Comparison of ENCODE assay signal across 1 cellular context in the genomic region with DNA sequence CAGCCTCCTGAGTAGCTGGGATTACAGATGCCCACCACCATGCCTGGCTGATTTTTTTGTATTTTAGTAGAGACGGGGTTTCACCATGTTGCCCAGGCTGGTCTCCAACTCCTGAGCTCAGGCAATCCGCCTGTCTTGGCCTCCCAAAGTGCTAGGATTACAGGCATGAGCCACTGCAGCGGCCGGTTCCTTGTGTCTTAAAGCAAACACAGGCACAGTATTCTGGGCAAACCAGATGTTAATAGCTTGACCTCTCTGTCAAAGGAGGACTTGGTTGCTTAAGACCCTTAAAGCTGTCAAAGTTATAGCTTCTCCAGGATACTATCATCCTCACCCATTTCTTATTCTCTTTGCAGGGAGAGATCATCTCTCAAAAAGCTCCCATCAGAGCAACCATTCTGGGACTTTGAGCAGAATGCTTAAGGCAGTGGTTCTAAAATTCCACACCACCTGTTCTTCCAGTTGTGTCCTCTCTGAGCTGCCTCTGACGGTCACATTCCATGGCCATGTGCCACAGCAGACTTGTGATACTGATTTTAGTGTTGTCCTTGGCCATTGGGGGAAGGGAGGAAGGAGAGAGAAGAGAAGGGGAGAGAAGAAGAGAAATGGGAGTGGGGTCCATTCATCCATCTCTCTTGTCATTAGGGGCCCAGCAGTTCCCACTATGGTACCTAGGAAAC.
TF ChIP-seq lines count a peak whose summit lies in the region.

No MANE protein-coding gene starts in this region.

TF ChIP-seq in H1, 55 proteins besides CTCF, POLR2A, EP300 and RAD21:
- TF ChIP-seq HDAC2 (IDR thresholded peaks at IDR 0.05; ENCODE audit: borderline replicate concordance in 1 of 2, low read depth in 2 of 2, low read length in 2 of 2) (no peak), NANOG (IDR thresholded peaks at IDR 0.05; ENCODE audit: insufficient read depth, low read depth, low read length, poor library complexity, severe bottlenecking) (no peak), NRF1 (IDR thresholded peaks at IDR 0.05; ENCODE audit: low read depth, low read length) (no peak), TAF7 (optimal IDR thresholded peaks at IDR 0.05; ENCODE audit: borderline replicate concordance, low read depth, low read length) (no peak), SIRT6 (IDR thresholded peaks at IDR 0.05; ENCODE audit: low read length) (no peak), GABPA (IDR thresholded peaks at IDR 0.05; ENCODE audit: borderline replicate concordance, insufficient read depth, low read length) (no peak), FOSL1 (IDR thresholded peaks at IDR 0.05; ENCODE audit: insufficient read depth, low read depth, low read length) (no peak), CREB1 (IDR thresholded peaks at IDR 0.05) (no peak), EGR1 (IDR thresholded peaks at IDR 0.05; ENCODE audit: borderline replicate concordance, low read depth, low read length) (no peak), SIX5 (IDR thresholded peaks at IDR 0.05; ENCODE audit: low read depth, low read length) (no peak), SIN3A (conservative IDR thresholded peaks at IDR 0.05 in 1 of 2, IDR thresholded peaks at IDR 0.05 in 1 of 2; ENCODE audit: low read depth in 1 of 2, low read length in 2 of 2) (no peak), ASH2L (IDR thresholded peaks at IDR 0.05; ENCODE audit: low read length) (no peak), SAP30 (IDR thresholded peaks at IDR 0.05; ENCODE audit: insufficient read depth, insufficient replicate concordance, low read length) (no peak), KDM5A (IDR thresholded peaks at IDR 0.05; ENCODE audit: low read length) (no peak), POLR2AphosphoS5 (IDR thresholded peaks at IDR 0.05; ENCODE audit: low read depth, low read length) (no peak)
- TF ChIP-seq, protein P1, sequence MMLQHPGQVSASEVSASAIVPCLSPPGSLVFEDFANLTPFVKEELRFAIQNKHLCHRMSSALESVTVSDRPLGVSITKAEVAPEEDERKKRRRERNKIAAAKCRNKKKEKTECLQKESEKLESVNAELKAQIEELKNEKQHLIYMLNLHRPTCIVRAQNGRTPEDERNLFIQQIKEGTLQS (IDR thresholded peaks at IDR 0.05; ENCODE audit: insufficient read depth, low read depth, low read length) = no peak
- TF ChIP-seq, protein P2, sequence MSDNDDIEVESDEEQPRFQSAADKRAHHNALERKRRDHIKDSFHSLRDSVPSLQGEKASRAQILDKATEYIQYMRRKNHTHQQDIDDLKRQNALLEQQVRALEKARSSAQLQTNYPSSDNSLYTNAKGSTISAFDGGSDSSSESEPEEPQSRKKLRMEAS (IDR thresholded peaks at IDR 0.05) = no peak
- TF ChIP-seq, protein P3, sequence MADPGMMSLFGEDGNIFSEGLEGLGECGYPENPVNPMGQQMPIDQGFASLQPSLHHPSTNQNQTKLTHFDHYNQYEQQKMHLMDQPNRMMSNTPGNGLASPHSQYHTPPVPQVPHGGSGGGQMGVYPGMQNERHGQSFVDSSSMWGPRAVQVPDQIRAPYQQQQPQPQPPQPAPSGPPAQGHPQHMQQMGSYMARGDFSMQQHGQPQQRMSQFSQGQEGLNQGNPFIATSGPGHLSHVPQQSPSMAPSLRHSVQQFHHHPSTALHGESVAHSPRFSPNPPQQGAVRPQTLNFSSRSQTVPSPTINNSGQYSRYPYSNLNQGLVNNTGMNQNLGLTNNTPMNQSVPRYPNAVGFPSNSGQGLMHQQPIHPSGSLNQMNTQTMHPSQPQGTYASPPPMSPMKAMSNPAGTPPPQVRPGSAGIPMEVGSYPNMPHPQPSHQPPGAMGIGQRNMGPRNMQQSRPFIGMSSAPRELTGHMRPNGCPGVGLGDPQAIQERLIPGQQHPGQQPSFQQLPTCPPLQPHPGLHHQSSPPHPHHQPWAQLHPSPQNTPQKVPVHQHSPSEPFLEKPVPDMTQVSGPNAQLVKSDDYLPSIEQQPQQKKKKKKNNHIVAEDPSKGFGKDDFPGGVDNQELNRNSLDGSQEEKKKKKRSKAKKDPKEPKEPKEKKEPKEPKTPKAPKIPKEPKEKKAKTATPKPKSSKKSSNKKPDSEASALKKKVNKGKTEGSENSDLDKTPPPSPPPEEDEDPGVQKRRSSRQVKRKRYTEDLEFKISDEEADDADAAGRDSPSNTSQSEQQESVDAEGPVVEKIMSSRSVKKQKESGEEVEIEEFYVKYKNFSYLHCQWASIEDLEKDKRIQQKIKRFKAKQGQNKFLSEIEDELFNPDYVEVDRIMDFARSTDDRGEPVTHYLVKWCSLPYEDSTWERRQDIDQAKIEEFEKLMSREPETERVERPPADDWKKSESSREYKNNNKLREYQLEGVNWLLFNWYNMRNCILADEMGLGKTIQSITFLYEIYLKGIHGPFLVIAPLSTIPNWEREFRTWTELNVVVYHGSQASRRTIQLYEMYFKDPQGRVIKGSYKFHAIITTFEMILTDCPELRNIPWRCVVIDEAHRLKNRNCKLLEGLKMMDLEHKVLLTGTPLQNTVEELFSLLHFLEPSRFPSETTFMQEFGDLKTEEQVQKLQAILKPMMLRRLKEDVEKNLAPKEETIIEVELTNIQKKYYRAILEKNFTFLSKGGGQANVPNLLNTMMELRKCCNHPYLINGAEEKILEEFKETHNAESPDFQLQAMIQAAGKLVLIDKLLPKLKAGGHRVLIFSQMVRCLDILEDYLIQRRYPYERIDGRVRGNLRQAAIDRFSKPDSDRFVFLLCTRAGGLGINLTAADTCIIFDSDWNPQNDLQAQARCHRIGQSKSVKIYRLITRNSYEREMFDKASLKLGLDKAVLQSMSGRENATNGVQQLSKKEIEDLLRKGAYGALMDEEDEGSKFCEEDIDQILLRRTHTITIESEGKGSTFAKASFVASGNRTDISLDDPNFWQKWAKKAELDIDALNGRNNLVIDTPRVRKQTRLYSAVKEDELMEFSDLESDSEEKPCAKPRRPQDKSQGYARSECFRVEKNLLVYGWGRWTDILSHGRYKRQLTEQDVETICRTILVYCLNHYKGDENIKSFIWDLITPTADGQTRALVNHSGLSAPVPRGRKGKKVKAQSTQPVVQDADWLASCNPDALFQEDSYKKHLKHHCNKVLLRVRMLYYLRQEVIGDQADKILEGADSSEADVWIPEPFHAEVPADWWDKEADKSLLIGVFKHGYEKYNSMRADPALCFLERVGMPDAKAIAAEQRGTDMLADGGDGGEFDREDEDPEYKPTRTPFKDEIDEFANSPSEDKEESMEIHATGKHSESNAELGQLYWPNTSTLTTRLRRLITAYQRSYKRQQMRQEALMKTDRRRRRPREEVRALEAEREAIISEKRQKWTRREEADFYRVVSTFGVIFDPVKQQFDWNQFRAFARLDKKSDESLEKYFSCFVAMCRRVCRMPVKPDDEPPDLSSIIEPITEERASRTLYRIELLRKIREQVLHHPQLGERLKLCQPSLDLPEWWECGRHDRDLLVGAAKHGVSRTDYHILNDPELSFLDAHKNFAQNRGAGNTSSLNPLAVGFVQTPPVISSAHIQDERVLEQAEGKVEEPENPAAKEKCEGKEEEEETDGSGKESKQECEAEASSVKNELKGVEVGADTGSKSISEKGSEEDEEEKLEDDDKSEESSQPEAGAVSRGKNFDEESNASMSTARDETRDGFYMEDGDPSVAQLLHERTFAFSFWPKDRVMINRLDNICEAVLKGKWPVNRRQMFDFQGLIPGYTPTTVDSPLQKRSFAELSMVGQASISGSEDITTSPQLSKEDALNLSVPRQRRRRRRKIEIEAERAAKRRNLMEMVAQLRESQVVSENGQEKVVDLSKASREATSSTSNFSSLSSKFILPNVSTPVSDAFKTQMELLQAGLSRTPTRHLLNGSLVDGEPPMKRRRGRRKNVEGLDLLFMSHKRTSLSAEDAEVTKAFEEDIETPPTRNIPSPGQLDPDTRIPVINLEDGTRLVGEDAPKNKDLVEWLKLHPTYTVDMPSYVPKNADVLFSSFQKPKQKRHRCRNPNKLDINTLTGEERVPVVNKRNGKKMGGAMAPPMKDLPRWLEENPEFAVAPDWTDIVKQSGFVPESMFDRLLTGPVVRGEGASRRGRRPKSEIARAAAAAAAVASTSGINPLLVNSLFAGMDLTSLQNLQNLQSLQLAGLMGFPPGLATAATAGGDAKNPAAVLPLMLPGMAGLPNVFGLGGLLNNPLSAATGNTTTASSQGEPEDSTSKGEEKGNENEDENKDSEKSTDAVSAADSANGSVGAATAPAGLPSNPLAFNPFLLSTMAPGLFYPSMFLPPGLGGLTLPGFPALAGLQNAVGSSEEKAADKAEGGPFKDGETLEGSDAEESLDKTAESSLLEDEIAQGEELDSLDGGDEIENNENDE (IDR thresholded peaks at IDR 0.05; ENCODE audit: insufficient replicate concordance, low read length) = no peak
